In genomic region chr19:14432817-14433453, GRCh38 we compare ENCODE assay signal across 8 cellular contexts. TPM values are rescaled to one million over a fixed set of nuclear protein-coding genes. Genes with fewer than 3 reads are reported as not detected.
DNase-seq lines count a peak whose midpoint lies in the region; ATAC-seq, FAIRE-seq and TF ChIP-seq lines count a peak whose summit lies in the region.

Gene PKN1 (plus strand): TSS chr19:14433306. CDS start chr19:14433522, 216 bp downstream.

- no peaks in the 10 kb centered on the region for H3K36me3 Mint-ChIP-seq in immature natural killer cell

- TF ChIP-seq CTCF in bronchial epithelial cell (IDR thresholded peaks at IDR 0.05; ENCODE audit: insufficient read depth, low read length, severe bottlenecking) = no peak

- intact Hi-C loops in T-helper 2 cell treated with Interferon-gamma antibody and Interleukin-4, amounts not matched to agents 100 ng/mL and 5 ng/mL, for 36 hours (cut with micrococcal nuclease) = loop anchor here (2.0 to 5.0 kb wide), 3 partner anchors 14 to 54 kb away; partner anchors contain the start of gene DDX39A

- no peak for ATAC-seq in GM18870 (IDR thresholded peaks at IDR 0.05; ENCODE audit: unreplicated experiment)

- peak within 1 kb of the TSS; percentile 50 to 91 (median 84) for H3K27ac ChIP-seq in skin epidermis

- peak; percentile 54 for DNase-seq in NCI-H345 (lab: John Stamatoyannopoulos, UW)
- no peak for DNase-seq in NCI-H345 treated with DMSO at 0.1 percent for 48 hours (lab: John Stamatoyannopoulos, UW; ENCODE audit: unreplicated experiment)
- no peak for DNase-seq in bronchial epithelial cell (ENCODE audit: low read depth)
- DNase-seq in immature natural killer cell = peak; percentile 51 to 56 (median 54)

- no peak for FAIRE-seq in bronchial epithelial cell (lab: Jason Lieb, UNC)

- peaks cover 46 to 53% of the 10 kb centered on the region in 2 donors for H3K4me1 Mint-ChIP-seq in immature natural killer cell

- H3K27me3 ChIP-seq in bronchial epithelial cell (ENCODE audit: control insufficient read depth, insufficient read depth, low read length) = peaks cover 6% of the 10 kb centered on the region

- no peaks in the 10 kb centered on the region for H3K36me3 ChIP-seq in bronchial epithelial cell (ENCODE audit: control insufficient read depth, insufficient read depth, low read length)

- H3K9me3 Mint-ChIP-seq in immature natural killer cell = peaks cover 0 to 2% (median 0%) of the 10 kb centered on the region in 6 donors

- peak within 1 kb of the TSS; percentile 83 to 89 (median 87) for H3K4me3 Mint-ChIP-seq in immature natural killer cell

- H3K27me3 Mint-ChIP-seq in immature natural killer cell (ENCODE audit: low read depth in 3 of 3) = peaks cover 5 to 17% (median 6%) of the 10 kb centered on the region in 3 donors

- TF ChIP-seq EP300 in Ishikawa (IDR thresholded peaks at IDR 0.05; ENCODE audit: borderline replicate concordance) = no peak

- H3K4me3 ChIP-seq in bronchial epithelial cell (ENCODE audit: low read depth, low read length) (peak within 1 kb of the TSS; percentile 17), skin epidermis (peak within 1 kb of the TSS; percentile 60 to 72 (median 69))

- H3K27ac Mint-ChIP-seq in immature natural killer cell = peak within 1 kb of the TSS; percentile 92 to 95 (median 93)

- TF ChIP-seq RAD21 in Ishikawa (IDR thresholded peaks at IDR 0.05; ENCODE audit: low read depth) = no peak

TF ChIP-seq in Ishikawa, 13 proteins besides CTCF, POLR2A, EP300 and RAD21:
- TF ChIP-seq ZBTB7A (IDR thresholded peaks at IDR 0.05; ENCODE audit: low read depth) (peak; percentile 61), EGR1 (IDR thresholded peaks at IDR 0.05) (no peak), TCF12 (IDR thresholded peaks at IDR 0.05; ENCODE audit: low read depth) (no peak), USF1 (IDR thresholded peaks at IDR 0.05) (peak; percentile 85), YY1 (IDR thresholded peaks at IDR 0.05; ENCODE audit: low read depth) (0 out of 2 replicates have a peak, but pooled peaks have one; percentile 10), MAX (IDR thresholded peaks at IDR 0.05) (0 out of 2 replicates have a peak, but pooled peaks have one; percentile 15)

RNA-seq across cellular contexts. Expression of gene PKN1, which starts in this region (rescaled TPM):
- 188 and 202 TPM in 2 replicates for total RNA-seq in T-helper 2 cell treated with Interferon-gamma antibody and Interleukin-4, amounts not matched to agents 100 ng/mL and 5 ng/mL, for 36 hours
- 22.1 and 32.9 TPM in 2 replicates for total RNA-seq in bronchial epithelial cell
- 10 to 100 TPM; 74.3 to 94.6 (median 84.7) TPM for polyA plus RNA-seq in immature natural killer cell

Comparison
In these comparisons a context has a peak if more than half of its experiments do, and no peak if none do; other contexts are left out.
1. DNase-seq: peak in NCI-H345 (single experiment) and immature natural killer cell (3 of 3); none in NCI-H345 treated with DMSO at 0.1 percent for 48 hours (single experiment) and bronchial epithelial cell (single experiment).